ENCODE assay signal across 16 cellular contexts in the genomic region with DNA sequence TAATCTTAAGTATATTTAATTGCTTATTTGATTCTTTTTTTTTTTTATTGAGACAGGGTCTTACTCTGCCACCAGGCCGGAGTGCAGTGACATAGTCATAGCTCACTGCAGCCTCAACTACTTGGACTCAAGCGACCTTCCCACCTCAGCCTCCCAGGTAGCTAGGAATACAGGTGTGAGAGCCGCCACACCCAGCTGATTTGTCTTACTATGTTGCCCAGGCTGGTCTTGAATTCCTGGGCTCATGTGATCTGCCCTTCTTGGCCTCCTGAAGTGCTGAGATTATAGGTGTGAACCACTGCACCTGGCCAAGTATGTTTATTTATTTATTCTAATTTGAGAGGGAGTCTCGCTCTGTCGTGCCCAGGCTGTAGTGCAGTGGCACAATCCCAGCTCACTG. TPM values are rescaled to one million over a fixed set of nuclear protein-coding genes. Genes with fewer than 3 reads are reported as not detected.
DNase-seq lines count a peak whose midpoint lies in the region; ATAC-seq lines count a peak whose summit lies in the region.
"Had no signal": no experiment of that assay in that cellular context is flagged by ENCODE, and none has a peak within 500 bp of the region (broad histone marks: within the 10 kb centered on the region; RNA-seq: fewer than 3 reads in every experiment).

No MANE protein-coding gene starts in this region.

- no peaks in the 10 kb centered on the region for H3K36me3 ChIP-seq in CD8-positive, alpha-beta memory T cell (ENCODE audit: insufficient read depth, low read length)

- H3K27me3 ChIP-seq in CD8-positive, alpha-beta memory T cell (ENCODE audit: insufficient read depth, low read length, poor library complexity, severe bottlenecking) = no peaks in the 10 kb centered on the region

- H3K27ac Mint-ChIP-seq in CD8-positive, alpha-beta memory T cell = peak overlapping the region in 6 of 8 donors; percentile 38 to 71 (median 54)
- H3K27ac Mint-ChIP-seq in activated naive CD4-positive, alpha-beta T cell treated with anti-CD3 and anti-CD28 coated beads, Interleukin-2, amount 50 U/mL, for 72 hours = peak overlapping the region; percentile 88 to 99
- H3K27ac Mint-ChIP-seq in naive B cell = peak overlapping the region in 5 of 6 donors; percentile 41 to 94 (median 83)

- CTCF ChIA-PET in CD8-positive, alpha-beta memory T cell (lab: Charles Lee) = interaction anchor here (0.6 to 1.3 kb wide), 6 partner anchors 25 to 42 kb away, joined by 3 to 4 read pairs (median 3); no protein-coding TSS in a partner anchor

- peaks cover 48% of the 10 kb centered on the region for H3K4me1 ChIP-seq in CD8-positive, alpha-beta memory T cell (ENCODE audit: insufficient read depth, low read length)

- no peaks in the 10 kb centered on the region for H3K9me3 ChIP-seq in CD8-positive, alpha-beta memory T cell (ENCODE audit: low read length)

- no peak overlapping the region for H3K4me3 ChIP-seq in CD8-positive, alpha-beta memory T cell (ENCODE audit: low read length)

- no peaks in the 10 kb centered on the region for H3K9me3 Mint-ChIP-seq in CD8-positive, alpha-beta memory T cell
- no peaks in the 10 kb centered on the region for H3K9me3 Mint-ChIP-seq in activated naive CD4-positive, alpha-beta T cell treated with anti-CD3 and anti-CD28 coated beads, Interleukin-2, amount 50 U/mL, for 72 hours
- H3K9me3 Mint-ChIP-seq in naive B cell = no peaks in the 10 kb centered on the region

- H3K36me3 Mint-ChIP-seq in CD8-positive, alpha-beta memory T cell = peaks cover 0 to 41% (median 3%) of the 10 kb centered on the region in 3 donors
- peaks cover 0 to 33% of the 10 kb centered on the region in 2 donors for H3K36me3 Mint-ChIP-seq in activated naive CD4-positive, alpha-beta T cell treated with anti-CD3 and anti-CD28 coated beads, Interleukin-2, amount 50 U/mL, for 72 hours
- H3K36me3 Mint-ChIP-seq in naive B cell = peaks cover 0 to 5% of the 10 kb centered on the region in 2 donors

- ATAC-seq in activated naive CD4-positive, alpha-beta T cell treated with anti-CD3 and anti-CD28 coated beads, Interleukin-2, amount 50 U/mL, for 72 hours = no peak
- ATAC-seq in naive B cell (ENCODE audit: low read depth in 2 of 2) (no peak), GM18868 (IDR thresholded peaks at IDR 0.05; ENCODE audit: unreplicated experiment) (no peak)
- ATAC-seq: activated CD4-positive, CD25-positive, alpha-beta regulatory T cell treated with anti-CD3 and anti-CD28 coated beads, Interleukin-2, amount 50 U/mL, for 24 hours; PC-3 had no signal

- DNase-seq in NCI-H510A treated with DMSO at 0.1 percent for 48 hours (lab: John Stamatoyannopoulos, UW) = peak; percentile 63
- DNase-seq in NCI-H510A (lab: John Stamatoyannopoulos, UW) = no peak
- no peak for DNase-seq in CD8-positive, alpha-beta memory T cell
- DNase-seq in activated naive CD4-positive, alpha-beta T cell treated with anti-CD3 and anti-CD28 coated beads, Interleukin-2, amount 50 U/mL, for 72 hours (ENCODE audit: low spot score in 2 of 2) = no peak
- DNase-seq in naive B cell = no peak
- DNase-seq in HuH-7 (ENCODE audit: low spot score) = no peak
- DNase-seq in COR-L47 (lab: John Stamatoyannopoulos, UW) = no peak
- DNase-seq: activated T-cell treated with anti-CD3 and anti-CD28 coated beads for 4 hours; effector CD4-positive, alpha-beta T cell; glutamatergic neuron; NCI-H82; PC-3 had no signal

- no peaks in the 10 kb centered on the region for H3K27me3 Mint-ChIP-seq in CD8-positive, alpha-beta memory T cell
- H3K27me3 Mint-ChIP-seq in naive B cell = no peaks in the 10 kb centered on the region

- peak overlapping the region in 3 of 7 donors; percentile 1 to 75 (median 68) for H3K4me3 Mint-ChIP-seq in CD8-positive, alpha-beta memory T cell
- peak overlapping the region in 7 of 8 donors; percentile 23 to 82 (median 66) for H3K4me3 Mint-ChIP-seq in naive B cell

- POLR2A ChIA-PET in CD8-positive, alpha-beta memory T cell (lab: Charles Lee) = interaction anchor here (0.7 kb wide), 1 partner anchor 32 kb away, joined by 5 read pairs; no protein-coding TSS in a partner anchor

- H3K27ac ChIP-seq in CD8-positive, alpha-beta memory T cell (ENCODE audit: low read depth, low read length) = no peak overlapping the region
- H3K27ac ChIP-seq: C4-2B, parathyroid adenoma had no signal

- H3K4me1 Mint-ChIP-seq in CD8-positive, alpha-beta memory T cell = peaks cover 43 to 56% (median 49%) of the 10 kb centered on the region in 3 donors
- peaks cover 33 to 60% (median 44%) of the 10 kb centered on the region in 3 donors for H3K4me1 Mint-ChIP-seq in naive B cell

RNA-seq across cellular contexts. Expression of a gene that starts 38.2 kb away (rescaled TPM):
- 10 to 100 TPM; 64.2 to 67.3 TPM for total RNA-seq in CD8-positive, alpha-beta memory T cell
- 35.7 TPM for polyA plus RNA-seq in CD8-positive, alpha-beta memory T cell
- 100 to 1,000 TPM in 1 of 2 donors, 10 to 100 TPM in 1; 52.6 to 113 TPM for total RNA-seq in activated naive CD4-positive, alpha-beta T cell treated with anti-CD3 and anti-CD28 coated beads, Interleukin-2, amount 50 U/mL, for 72 hours
- 10 to 100 TPM; 14.0 to 57.1 (median 46.1) TPM for polyA plus RNA-seq in naive B cell (ENCODE audit: low read depth in 6 of 6)
